Comparison of ENCODE assay signal across 8 cellular contexts in the genomic region with DNA sequence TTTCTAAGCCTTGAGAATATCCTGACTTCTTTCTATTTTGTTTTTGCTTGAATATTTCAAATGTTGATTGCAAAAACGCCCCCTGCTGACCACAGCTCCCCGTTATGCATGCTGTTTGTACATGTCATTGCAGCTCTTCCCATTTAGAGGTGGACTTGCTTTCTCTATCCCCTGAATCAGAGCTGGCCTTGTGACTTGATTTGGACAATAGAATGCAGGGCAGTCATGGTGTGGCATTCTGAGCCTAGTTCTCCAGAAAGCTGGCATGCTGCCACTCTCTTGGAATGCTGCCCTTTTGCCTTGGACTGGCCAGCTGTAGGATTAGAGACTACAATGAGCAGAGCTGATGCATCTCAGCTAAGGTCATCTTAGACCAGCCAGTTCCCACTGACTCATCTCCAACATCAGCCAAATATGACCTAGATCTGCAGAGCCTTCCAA.
DNase-seq lines count a peak whose midpoint lies in the region; ATAC-seq and TF ChIP-seq lines count a peak whose summit lies in the region.

No MANE protein-coding gene starts in this region.

- H3K4me3 ChIP-seq in GM12875 (ENCODE audit: low read depth, low read length) (no peak overlapping the region), right cardiac atrium (ENCODE audit: low read length) (no peak overlapping the region)

- intact Hi-C loops in right cardiac atrium (cut with DNase I), result no loop called here

- no peaks in the 10 kb centered on the region for H3K9me3 Mint-ChIP-seq in activated naive CD8-positive, alpha-beta T cell treated with anti-CD3 and anti-CD28 coated beads for 36 hours

- 5% methylated on average over 2 of the region's 2 CpGs for WGBS in right cardiac atrium

- H3K27me3 ChIP-seq in right cardiac atrium (ENCODE audit: control insufficient read depth, insufficient read depth), result no peaks in the 10 kb centered on the region

- H3K27me3 Mint-ChIP-seq in activated naive CD8-positive, alpha-beta T cell treated with anti-CD3 and anti-CD28 coated beads for 36 hours, result no peaks in the 10 kb centered on the region

- H3K27ac Mint-ChIP-seq in activated naive CD8-positive, alpha-beta T cell treated with anti-CD3 and anti-CD28 coated beads for 36 hours, result no peak overlapping the region

- 0 out of 2 replicates have a peak, but pooled peaks have one; percentile 5 for TF ChIP-seq CTCF in GM12875 (IDR thresholded peaks at IDR 0.05; ENCODE audit: borderline replicate concordance, insufficient read depth, low read depth, low read length)

- ATAC-seq in right cardiac atrium (peak; percentile 95 to 98), HG02798 (IDR thresholded peaks at IDR 0.05; ENCODE audit: poor library complexity, unreplicated experiment) (no peak)

- H3K27ac ChIP-seq in right cardiac atrium (ENCODE audit: low read length), result no peak overlapping the region

- H3K4me1 Mint-ChIP-seq in activated naive CD8-positive, alpha-beta T cell treated with anti-CD3 and anti-CD28 coated beads for 36 hours, result peaks cover 14% of the 10 kb centered on the region

- H3K36me3 Mint-ChIP-seq in activated naive CD8-positive, alpha-beta T cell treated with anti-CD3 and anti-CD28 coated beads for 36 hours, result no peaks in the 10 kb centered on the region

- peak; percentile 55 for DNase-seq in NAMALWA (ENCODE audit: low spot score)
- DNase-seq in activated naive CD8-positive, alpha-beta T cell treated with anti-CD3 and anti-CD28 coated beads for 36 hours, result peak; percentile 3
- peak; percentile 81 to 92 (median 88) for DNase-seq in right cardiac atrium
- peak; percentile 6 for DNase-seq in stimulated activated CD4-positive, alpha-beta T cell treated with anti-CD3 and anti-CD28 coated beads, Interleukin-4, amount 100 ng/mL, for 24 hours
- no peak for DNase-seq in NCI-H774 (lab: John Stamatoyannopoulos, UW)
- DNase-seq in NCI-H1694 treated with DMSO at 0.1 percent for 48 hours (lab: John Stamatoyannopoulos, UW), result no peak

- no peaks in the 10 kb centered on the region for H3K9me3 ChIP-seq in right cardiac atrium (ENCODE audit: control insufficient read depth, low read length)

- H3K4me3 Mint-ChIP-seq in activated naive CD8-positive, alpha-beta T cell treated with anti-CD3 and anti-CD28 coated beads for 36 hours, result no peak overlapping the region

- no peaks in the 10 kb centered on the region for H3K4me1 ChIP-seq in right cardiac atrium (ENCODE audit: control insufficient read depth, insufficient read depth, low read length)

Comparison
In these comparisons a context has a peak if more than half of its experiments do, and no peak if none do; other contexts are left out.
1. DNase-seq: peak in NAMALWA (single experiment), activated naive CD8-positive, alpha-beta T cell treated with anti-CD3 and anti-CD28 coated beads for 36 hours (single experiment), right cardiac atrium (3 of 3) and stimulated activated CD4-positive, alpha-beta T cell treated with anti-CD3 and anti-CD28 coated beads, Interleukin-4, amount 100 ng/mL, for 24 hours (single experiment); none in NCI-H774 (single experiment) and NCI-H1694 treated with DMSO at 0.1 percent for 48 hours (single experiment).